27 cellular contexts compared by ENCODE assay signal in genomic region chr3:197546307-197547085, GRCh38. TPM values are rescaled to one million over a fixed set of nuclear protein-coding genes. Genes with fewer than 3 reads are reported as not detected.
A peak's percentile ranks its signal among the peaks of the same experiment; 100 is the strongest.
DNase-seq lines count a peak whose midpoint lies in the region; TF ChIP-seq lines count a peak whose summit lies in the region.
"Had no signal": no experiment of that assay in that cellular context is flagged by ENCODE, and none has a peak within 500 bp of the region (broad histone marks: within the 10 kb centered on the region; RNA-seq: fewer than 3 reads in every experiment).

No MANE protein-coding gene starts in this region.

- DNase-seq in SJCRH30 (no peak), kidney tubule cell (ENCODE audit: low spot score) (peak; percentile 41), suprapubic skin (ENCODE audit: low spot score in 2 of 2) (no peak), SK-N-SH (no peak), immature natural killer cell (no peak)
- DNase-seq in activated CD4-positive, alpha-beta T cell treated with anti-CD3 and anti-CD28 coated beads, Interleukin-2, amount 10 ng/mL, durations not matched to agents 24 days and 14 days, result no peak
- DNase-seq: activated CD4-positive, alpha-beta memory T cell treated with anti-CD3 and anti-CD28 coated beads, Interleukin-2, amount 10 ng/mL, durations not matched to agents 7 days and 5 days; activated naive CD8-positive, alpha-beta T cell treated with anti-CD3 and anti-CD28 coated beads, Interleukin-2, amount 50 U/mL, for 24 hours; activated T-cell treated with anti-CD3 and anti-CD28 coated beads, Interleukin-2, amount 50 U/mL, for 1 hour; cortex of kidney; gastrocnemius medialis; H9; left cardiac atrium; NCI-H1436 treated with DMSO at 0.1 percent for 48 hours; NCI-H2081 treated with DMSO at 0.1 percent for 48 hours; NCI-H226; NCI-H69; pancreas; spleen; stimulated activated CD8-positive, alpha-beta memory T cell treated with anti-CD3 and anti-CD28 coated beads, Interleukin-4, amount 100 ng/mL, for 48 hours; stimulated activated naive CD8-positive, alpha-beta T cell treated with anti-CD3 and anti-CD28 coated beads, Interleukin-15, amount 100 ng/mL, for 72 hours; T-helper 2 cell had no signal

- H3K36me3 Mint-ChIP-seq in activated CD4-positive, alpha-beta T cell treated with anti-CD3 and anti-CD28 coated beads, Interleukin-2, amount 10 ng/mL, durations not matched to agents 24 days and 14 days (ENCODE audit: low read depth), result peaks cover 44% of the 10 kb centered on the region
- peaks cover 5 to 18% (median 5%) of the 10 kb centered on the region in 3 donors for H3K36me3 Mint-ChIP-seq in immature natural killer cell

- 70% methylated on average over 8 of the region's 10 CpGs for WGBS in suprapubic skin
- 93% methylated on average over 7 of the region's 10 CpGs for WGBS in SK-N-SH (ENCODE audit: low lambda C conversion rate)

- no peak overlapping the region for H3K27ac Mint-ChIP-seq in activated CD4-positive, alpha-beta T cell treated with anti-CD3 and anti-CD28 coated beads, Interleukin-2, amount 10 ng/mL, durations not matched to agents 24 days and 14 days
- H3K27ac Mint-ChIP-seq in immature natural killer cell, result no peak overlapping the region
- H3K27ac Mint-ChIP-seq: activated CD4-positive, alpha-beta memory T cell treated with anti-CD3 and anti-CD28 coated beads, Interleukin-2, amount 10 ng/mL, durations not matched to agents 7 days and 5 days; activated naive CD8-positive, alpha-beta T cell treated with anti-CD3 and anti-CD28 coated beads, Interleukin-2, amount 50 U/mL, for 24 hours had no signal

- CTCF ChIA-PET in SK-N-SH (lab: Yijun Ruan, JAX), result no interaction called here

- no peaks in the 10 kb centered on the region for H4K20me1 ChIP-seq in SK-N-SH (ENCODE audit: insufficient read depth)

- H3K4me2 ChIP-seq in SK-N-SH, result no peak overlapping the region
- H3K4me2 ChIP-seq: PC-9 had no signal

- H3K4me1 ChIP-seq in SJCRH30 (peaks cover 21% of the 10 kb centered on the region), duodenal mucosa (ENCODE audit: control insufficient read depth in 1 of 2, insufficient read depth in 2 of 2, low read length in 2 of 2) (peaks cover 16 to 25% of the 10 kb centered on the region in 2 donors), suprapubic skin (peaks cover 29% of the 10 kb centered on the region), SK-N-SH (ENCODE audit: control insufficient read depth in 1 of 2, insufficient read depth in 2 of 2, low read depth in 1 of 2, low read length in 1 of 2) (peaks cover 0 to 10% of the 10 kb centered on the region in 2 experiments; a peak in 1 of 4 replicates)
- H3K4me1 ChIP-seq: pancreas had no signal

- TF ChIP-seq CTCF in suprapubic skin (IDR thresholded peaks at IDR 0.05) (no peak), SK-N-SH (IDR thresholded peaks at IDR 0.05) (no peak)

- peaks cover 23% of the 10 kb centered on the region for H3K4me1 Mint-ChIP-seq in activated CD4-positive, alpha-beta T cell treated with anti-CD3 and anti-CD28 coated beads, Interleukin-2, amount 10 ng/mL, durations not matched to agents 24 days and 14 days
- no peaks in the 10 kb centered on the region for H3K4me1 Mint-ChIP-seq in immature natural killer cell

- no peak for TF ChIP-seq EP300 in suprapubic skin (IDR thresholded peaks at IDR 0.05)
- no peak for TF ChIP-seq EP300 in SK-N-SH (IDR thresholded peaks at IDR 0.05; ENCODE audit: borderline replicate concordance in 1 of 2, low read depth in 1 of 2, low read length in 1 of 2)

- H3K27ac ChIP-seq in SJCRH30 (peak overlapping the region; percentile 70; the same call in 1 of the 2 replicates), duodenal mucosa (ENCODE audit: low read depth, low read length) (peak overlapping the region; percentile 34), suprapubic skin (peak overlapping the region; percentile 42), SK-N-SH (ENCODE audit: low read depth in 2 of 2, low read length in 1 of 2) (no peak overlapping the region)
- H3K27ac ChIP-seq: cardiac muscle cell, gastrocnemius medialis, pancreas, PC-9, tibial nerve had no signal

- POLR2A ChIA-PET in SK-N-SH (lab: Yijun Ruan, JAX), result no interaction called here

- H3K27me3 Mint-ChIP-seq in activated CD4-positive, alpha-beta T cell treated with anti-CD3 and anti-CD28 coated beads, Interleukin-2, amount 10 ng/mL, durations not matched to agents 24 days and 14 days, result no peaks in the 10 kb centered on the region
- no peaks in the 10 kb centered on the region for H3K27me3 Mint-ChIP-seq in immature natural killer cell (ENCODE audit: low read depth in 3 of 3)
- H3K27me3 Mint-ChIP-seq: activated CD4-positive, alpha-beta memory T cell treated with anti-CD3 and anti-CD28 coated beads, Interleukin-2, amount 10 ng/mL, durations not matched to agents 7 days and 5 days; activated naive CD8-positive, alpha-beta T cell treated with anti-CD3 and anti-CD28 coated beads, Interleukin-2, amount 50 U/mL, for 24 hours; stimulated activated naive CD8-positive, alpha-beta T cell treated with anti-CD3 and anti-CD28 coated beads, Interleukin-15, amount 100 ng/mL, for 72 hours had no signal

- H3K9me3 Mint-ChIP-seq in activated CD4-positive, alpha-beta T cell treated with anti-CD3 and anti-CD28 coated beads, Interleukin-2, amount 10 ng/mL, durations not matched to agents 24 days and 14 days, result no peaks in the 10 kb centered on the region
- no peaks in the 10 kb centered on the region for H3K9me3 Mint-ChIP-seq in immature natural killer cell
- H3K9me3 Mint-ChIP-seq: activated CD4-positive, alpha-beta memory T cell treated with anti-CD3 and anti-CD28 coated beads, Interleukin-2, amount 10 ng/mL, durations not matched to agents 7 days and 5 days; activated naive CD8-positive, alpha-beta T cell treated with anti-CD3 and anti-CD28 coated beads, Interleukin-2, amount 50 U/mL, for 24 hours; H9; stimulated activated naive CD8-positive, alpha-beta T cell treated with anti-CD3 and anti-CD28 coated beads, Interleukin-15, amount 100 ng/mL, for 72 hours had no signal

- H3K4me3 ChIP-seq in SJCRH30 (no peak overlapping the region), duodenal mucosa (ENCODE audit: low read depth in 1 of 2, low read length in 2 of 2) (peak overlapping the region in 1 of 2 donors; percentile 9), suprapubic skin (no peak overlapping the region), SK-N-SH (ENCODE audit: low read depth in 2 of 2, low read length in 1 of 2) (no peak overlapping the region)
- H3K4me3 ChIP-seq: cardiac muscle cell, gastrocnemius medialis, pancreas, PC-9, spleen, tibial nerve had no signal

- peak overlapping the region; percentile 35 to 44 for H3K9ac ChIP-seq in duodenal mucosa (ENCODE audit: low read depth in 1 of 2, low read length in 2 of 2)
- H3K9ac ChIP-seq in SK-N-SH, result no peak overlapping the region

- H3K9me3 ChIP-seq in SJCRH30 (replicated peaks), result no peaks in the 10 kb centered on the region
- H3K9me3 ChIP-seq in duodenal mucosa (ENCODE audit: control insufficient read depth in 1 of 2, low read length in 2 of 2), result no peaks in the 10 kb centered on the region
- H3K9me3 ChIP-seq in suprapubic skin, result no peaks in the 10 kb centered on the region
- no peaks in the 10 kb centered on the region for H3K9me3 ChIP-seq in SK-N-SH
- H3K9me3 ChIP-seq: gastrocnemius medialis, pancreas, spleen, tibial nerve had no signal

- no peak for TF ChIP-seq RAD21 in SK-N-SH (IDR thresholded peaks at IDR 0.05; ENCODE audit: low read length)

- no peak overlapping the region for H2AFZ ChIP-seq in SK-N-SH (ENCODE audit: low read depth)
- H2AFZ ChIP-seq: PC-9 had no signal

- H3K4me3 Mint-ChIP-seq in activated CD4-positive, alpha-beta T cell treated with anti-CD3 and anti-CD28 coated beads, Interleukin-2, amount 10 ng/mL, durations not matched to agents 24 days and 14 days, result no peak overlapping the region
- no peak overlapping the region for H3K4me3 Mint-ChIP-seq in immature natural killer cell
- H3K4me3 Mint-ChIP-seq: activated CD4-positive, alpha-beta memory T cell treated with anti-CD3 and anti-CD28 coated beads, Interleukin-2, amount 10 ng/mL, durations not matched to agents 7 days and 5 days; activated naive CD8-positive, alpha-beta T cell treated with anti-CD3 and anti-CD28 coated beads, Interleukin-2, amount 50 U/mL, for 24 hours; H9; stimulated activated naive CD8-positive, alpha-beta T cell treated with anti-CD3 and anti-CD28 coated beads, Interleukin-15, amount 100 ng/mL, for 72 hours had no signal

- H3K36me3 ChIP-seq in SJCRH30, result peaks cover 2% of the 10 kb centered on the region; the same call in 1 of the 2 replicates
- H3K36me3 ChIP-seq in duodenal mucosa (ENCODE audit: control insufficient read depth in 1 of 2, insufficient read depth in 2 of 2, low read length in 2 of 2), result peaks cover 11 to 24% of the 10 kb centered on the region in 2 donors
- H3K36me3 ChIP-seq in suprapubic skin, result no peaks in the 10 kb centered on the region
- H3K36me3 ChIP-seq in SK-N-SH (replicated peaks in 1 of 2; ENCODE audit: control insufficient read depth in 1 of 2, insufficient read depth in 2 of 2, low read length in 1 of 2), result no peaks in the 10 kb centered on the region
- H3K36me3 ChIP-seq: cardiac muscle cell, gastrocnemius medialis, pancreas had no signal

- no peaks in the 10 kb centered on the region for H3K79me2 ChIP-seq in SK-N-SH (ENCODE audit: insufficient read depth)

- H3K27me3 ChIP-seq in SJCRH30 (no peaks in the 10 kb centered on the region), duodenal mucosa (ENCODE audit: control insufficient read depth in 1 of 2, insufficient read depth in 2 of 2, low read length in 2 of 2) (no peaks in the 10 kb centered on the region), suprapubic skin (no peaks in the 10 kb centered on the region), SK-N-SH (ENCODE audit: insufficient read depth) (no peaks in the 10 kb centered on the region)
- H3K27me3 ChIP-seq: cardiac muscle cell, gastrocnemius medialis, pancreas, spleen, tibial nerve had no signal

- no peaks in the 10 kb centered on the region for H3K9me2 ChIP-seq in SK-N-SH

- no peaks in the 10 kb centered on the region for H3F3A ChIP-seq in SK-N-SH (replicated peaks; ENCODE audit: insufficient read depth)

- intact Hi-C loops in activated CD4-positive, alpha-beta T cell treated with anti-CD3 and anti-CD28 coated beads, Interleukin-2, amount 10 ng/mL, durations not matched to agents 24 days and 14 days (cut with micrococcal nuclease), result no loop called here

- no peak for TF ChIP-seq POLR2A in suprapubic skin (IDR thresholded peaks at IDR 0.05)

TF ChIP-seq in SK-N-SH, 30 proteins besides CTCF, POLR2A, EP300 and RAD21:
- TF ChIP-seq SMC3 (IDR thresholded peaks at IDR 0.05; ENCODE audit: low read depth, low read length), result no peak
- TF ChIP-seq GABPA (IDR thresholded peaks at IDR 0.05; ENCODE audit: low read depth), result no peak

RNA-seq across cellular contexts. Expression of gene BDH1, which starts 9.3 kb away (rescaled TPM):
- 27.3 and 34.8 TPM in 2 replicates for total RNA-seq in SJCRH30 (2014; rRNA removed; shearing (Covaris generic))
- total RNA-seq in suprapubic skin, result 10 to 100 TPM; 40.7 to 70.7 (median 43.1) TPM
- total RNA-seq in activated CD4-positive, alpha-beta T cell treated with anti-CD3 and anti-CD28 coated beads, Interleukin-2, amount 10 ng/mL, durations not matched to agents 24 days and 14 days, result 124 and 133 TPM in 2 replicates
- polyA plus RNA-seq in SK-N-SH (2012; rRNA removed), result 19.7 and 19.8 TPM in 2 replicates
- polyA plus RNA-seq in SK-N-SH (2012; cell fraction: cytosol; rRNA removed), result 11.1 and 16.2 TPM in 2 replicates
- polyA plus RNA-seq in SK-N-SH (2012; cell fraction: nucleus; rRNA removed), result 52.5 and 53.5 TPM in 2 replicates
- 10 to 100 TPM; 10.3 to 16.1 (median 14.2) TPM for polyA plus RNA-seq in immature natural killer cell
- total RNA-seq: G401 had no signal

Comparison
In these comparisons a context has a peak if more than half of its experiments do, and no peak if none do; other contexts are left out.
1. H3K27ac ChIP-seq: peak in SJCRH30 (single experiment), duodenal mucosa (single experiment) and suprapubic skin (single experiment); none in SK-N-SH (0 of 2).